Comparison of ENCODE assay signal across 8 cellular contexts in the genomic region with DNA sequence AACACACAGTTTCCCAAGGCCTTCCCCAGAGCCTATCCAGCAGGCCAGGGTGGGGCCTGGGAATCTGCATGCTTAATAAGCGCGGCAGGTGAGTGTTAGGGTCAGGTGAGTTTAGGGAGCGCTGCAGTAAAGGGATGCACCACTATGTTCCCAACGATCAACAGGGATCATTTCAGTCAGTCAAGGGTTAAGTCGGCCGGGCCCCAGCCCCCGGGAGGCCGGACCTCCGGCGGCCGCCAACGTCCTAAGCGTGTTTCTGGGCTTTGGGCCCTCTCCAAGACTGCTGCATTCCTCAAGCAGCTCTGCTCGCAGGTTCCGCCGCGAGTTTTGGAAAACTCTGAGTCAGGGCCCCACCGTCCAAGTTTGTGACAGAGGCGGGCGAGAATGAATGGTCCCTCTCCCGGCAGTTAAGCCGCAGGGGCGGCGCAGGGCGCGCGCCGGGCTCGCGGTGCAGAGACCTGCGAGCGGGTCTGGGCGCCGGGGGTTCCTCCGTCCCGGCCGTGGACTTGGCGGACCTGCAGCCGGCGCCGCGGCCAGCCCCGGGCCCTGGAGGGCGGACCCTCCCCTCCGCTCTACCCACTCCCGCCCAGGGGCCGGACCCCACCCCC.
DNase-seq lines count a peak whose midpoint lies in the region; ATAC-seq and TF ChIP-seq lines count a peak whose summit lies in the region.

No MANE protein-coding gene starts in this region.

- H3K27me3 ChIP-seq in MG63 = no peaks in the 10 kb centered on the region

- POLR2A ChIA-PET in AG04449 (lab: Yijun Ruan, JAX) = interaction anchor here (0.6 kb wide), 1 partner anchor 9 kb away, joined by 3 read pairs; no protein-coding TSS in a partner anchor

- peaks cover 44 to 72% (median 45%) of the 10 kb centered on the region in 3 donors for H3K27me3 Mint-ChIP-seq in naive B cell

- H3K4me3 ChIP-seq in AG04449 (ENCODE audit: low read depth, low read length) = peak overlapping the region; percentile 57
- H3K4me3 ChIP-seq in MG63 = peak overlapping the region; percentile 52

- peaks cover 21 to 35% (median 24%) of the 10 kb centered on the region in 3 donors for H3K4me1 Mint-ChIP-seq in naive B cell

- peak; percentile 74 for DNase-seq in AG04449 (ENCODE audit: low read depth, low spot score)
- peak; percentile 92 for DNase-seq in MG63
- DNase-seq in fibroblast of gingiva (ENCODE audit: low read depth) = peak; percentile 89
- no peak for DNase-seq in naive B cell
- DNase-seq in NCI-H1048 (lab: John Stamatoyannopoulos, UW) = no peak
- DNase-seq in T-helper 9 cell = no peak
- DNase-seq in germinal center (ENCODE audit: low spot score) = no peak

- no peak overlapping the region for H3K27ac Mint-ChIP-seq in naive B cell

- peak; percentile 3 for TF ChIP-seq CTCF in AG04449 (IDR thresholded peaks at IDR 0.05; ENCODE audit: insufficient read depth, low read length, missing control alignments)

- CTCF ChIA-PET in AG04449 (lab: Yijun Ruan, JAX) = interaction anchor here (0.6 to 6.8 kb wide), 17 partner anchors 7 to 160 kb away, joined by 3 to 107 read pairs (median 5); no protein-coding TSS in a partner anchor

- H3K9me3 Mint-ChIP-seq in naive B cell = peaks cover 0 to 16% (median 6%) of the 10 kb centered on the region in 7 donors

- H3K4me3 Mint-ChIP-seq in naive B cell = peak overlapping the region in 6 of 8 donors; percentile 11 to 48 (median 40)

- ATAC-seq in naive B cell (ENCODE audit: low read depth in 2 of 2) (no peak), HG03521 (IDR thresholded peaks at IDR 0.05; ENCODE audit: unreplicated experiment) (no peak)

- H3K36me3 ChIP-seq in MG63 = peaks cover 2% of the 10 kb centered on the region; the same call in 1 of the 2 replicates

- H3K9me3 ChIP-seq in MG63 = peaks cover 3% of the 10 kb centered on the region; the same call in 1 of the 2 replicates

- H3K36me3 Mint-ChIP-seq in naive B cell = peaks cover 8 to 20% of the 10 kb centered on the region in 2 donors

Comparison
In these comparisons a context has a peak if more than half of its experiments do, and no peak if none do; other contexts are left out.
1. DNase-seq: peak in AG04449 (single experiment), MG63 (single experiment) and fibroblast of gingiva (single experiment); none in naive B cell (single experiment), NCI-H1048 (single experiment), T-helper 9 cell (single experiment) and germinal center (single experiment).